In genomic region chr15:82538961-82539689, GRCh38 we compare ENCODE assay signal across 8 cellular contexts. TPM values are rescaled to one million over a fixed set of nuclear protein-coding genes. Genes with fewer than 3 reads are reported as not detected.
DNase-seq lines count a peak whose midpoint lies in the region; ATAC-seq, FAIRE-seq and TF ChIP-seq lines count a peak whose summit lies in the region.

No MANE protein-coding gene starts in this region.

- H3K9me3 ChIP-seq in HepG2 (ENCODE audit: low read length): no peaks in the 10 kb centered on the region
- H3K9me3 ChIP-seq in thoracic aorta: no peaks in the 10 kb centered on the region

- intact Hi-C loops in activated CD4-positive, alpha-beta T cell treated with anti-CD3 and anti-CD28 coated beads, Interleukin-2, amount 10 ng/mL, durations not matched to agents 24 days and 14 days (cut with micrococcal nuclease): loop anchor here (5.0 kb wide), 1 partner anchor 528 kb away; the partner anchor contains the start of gene BTBD1
- intact Hi-C loops in HepG2 (cut with micrococcal nuclease; ENCODE audit: unreplicated experiment): no loop called here

- H4K20me1 ChIP-seq in HepG2 (ENCODE audit: insufficient read depth, low read length): peaks cover 44% of the 10 kb centered on the region

- H3K27me3 Mint-ChIP-seq in activated CD4-positive, alpha-beta T cell treated with anti-CD3 and anti-CD28 coated beads, Interleukin-2, amount 10 ng/mL, durations not matched to agents 24 days and 14 days: peaks cover 5% of the 10 kb centered on the region

- peaks cover 26% of the 10 kb centered on the region for H3K79me2 ChIP-seq in HepG2 (ENCODE audit: insufficient read depth, low read length)

- H3K36me3 ChIP-seq in HepG2 (replicated peaks in 1 of 2; ENCODE audit: control insufficient read depth in 1 of 2, insufficient read depth in 2 of 2, low read length in 2 of 2) (peaks cover 14 to 44% of the 10 kb centered on the region in 2 experiments), thoracic aorta (peaks cover 27% of the 10 kb centered on the region)

- H3K27ac Mint-ChIP-seq in activated CD4-positive, alpha-beta T cell treated with anti-CD3 and anti-CD28 coated beads, Interleukin-2, amount 10 ng/mL, durations not matched to agents 24 days and 14 days: peak overlapping the region; percentile 92

- DNase-seq in activated CD4-positive, alpha-beta T cell treated with anti-CD3 and anti-CD28 coated beads, Interleukin-2, amount 10 ng/mL, durations not matched to agents 24 days and 14 days: peak; percentile 61
- no peak for DNase-seq in activated CD4-positive, alpha-beta T cell treated with anti-CD3 and anti-CD28 coated beads for 1 hour
- DNase-seq in amniotic epithelial cell (ENCODE audit: low read depth) (peak; percentile 48), HepG2 (ENCODE audit: low spot score) (peak; percentile 29), thoracic aorta (ENCODE audit: low spot score) (no peak), anterior cingulate cortex (lab: John Stamatoyannopoulos, UW) (no peak), NCI-H524 treated with DMSO at 0.1 percent for 48 hours (lab: John Stamatoyannopoulos, UW) (no peak)

- H3K4me3 Mint-ChIP-seq in activated CD4-positive, alpha-beta T cell treated with anti-CD3 and anti-CD28 coated beads, Interleukin-2, amount 10 ng/mL, durations not matched to agents 24 days and 14 days: peak overlapping the region; percentile 86

- no peak for TF ChIP-seq RAD21 in HepG2 (CRISPR knock-in tag; IDR thresholded peaks at IDR 0.05)

- WGBS in HepG2 (ENCODE audit: low lambda C conversion rate): 11% methylated on average over 28 of the region's 28 CpGs

- H3K27ac ChIP-seq in HepG2 (ENCODE audit: extremely low read length, insufficient read depth, low read length) (peak overlapping the region; percentile 90), thoracic aorta (peak overlapping the region; percentile 89 to 95)

- H3K4me3 ChIP-seq in HepG2 (replicated peaks in 1 of 3; ENCODE audit: insufficient read depth in 1 of 3, low read depth in 2 of 3, low read length in 3 of 3): peak overlapping the region; percentile 98 to 100 (median 98)
- peak overlapping the region; percentile 84 for H3K4me3 ChIP-seq in thoracic aorta

- H3K4me2 ChIP-seq in HepG2 (ENCODE audit: low read depth, low read length): peak overlapping the region; percentile 85

- H3K27me3 ChIP-seq in HepG2 (ENCODE audit: control insufficient read depth in 1 of 2, insufficient read depth in 2 of 2, low read length in 2 of 2) (peaks cover 0 to 3% of the 10 kb centered on the region in 2 experiments; a peak in 1 of 5 replicates), thoracic aorta (replicated peaks; ENCODE audit: insufficient read depth) (no peaks in the 10 kb centered on the region)

- CTCF ChIA-PET in HepG2 (lab: Yijun Ruan, JAX; ENCODE audit: low intra/inter-chr PET ratio, low total read pairs): interaction anchor here (1.2 kb wide), 1 partner anchor 8 kb away, joined by 4 read pairs; no protein-coding TSS in a partner anchor

- peaks cover 61% of the 10 kb centered on the region for H3K36me3 Mint-ChIP-seq in activated CD4-positive, alpha-beta T cell treated with anti-CD3 and anti-CD28 coated beads, Interleukin-2, amount 10 ng/mL, durations not matched to agents 24 days and 14 days (ENCODE audit: low read depth)

- H3K4me1 ChIP-seq in HepG2 (ENCODE audit: insufficient read depth, low read length): peaks cover 41% of the 10 kb centered on the region
- H3K4me1 ChIP-seq in thoracic aorta (ENCODE audit: control insufficient read depth in 1 of 2, low read depth in 2 of 2): peaks cover 7 to 17% of the 10 kb centered on the region in 2 donors

- no peak for TF ChIP-seq EP300 in HepG2 (IDR thresholded peaks at IDR 0.05; ENCODE audit: low read depth in 2 of 2, low read length in 2 of 2)
- no peak for TF ChIP-seq EP300 in HepG2 (CRISPR knock-in tag; IDR thresholded peaks at IDR 0.05; ENCODE audit: borderline replicate concordance)

- POLR2A ChIA-PET in HepG2 (lab: Yijun Ruan, JAX): interaction anchor here (0.9 to 2.6 kb wide), 6 partner anchors 8 to 528 kb away, joined by 3 to 25 read pairs (median 5); partner anchors contain the start of gene BTBD1

- ATAC-seq in HepG2: no peak
- no peak for ATAC-seq in thoracic aorta (ENCODE audit: insufficient number of reproducible peaks, low FRiP score, low read depth)
- ATAC-seq in GM19023 (IDR thresholded peaks at IDR 0.05; ENCODE audit: unreplicated experiment): no peak

- no peak overlapping the region for H2AFZ ChIP-seq in HepG2 (ENCODE audit: low read length)

- no peak for TF ChIP-seq POLR2A in HepG2 (IDR thresholded peaks at IDR 0.05; ENCODE audit: insufficient read depth in 1 of 2, low read depth in 2 of 2, low read length in 2 of 2)

- H3K4me1 Mint-ChIP-seq in activated CD4-positive, alpha-beta T cell treated with anti-CD3 and anti-CD28 coated beads, Interleukin-2, amount 10 ng/mL, durations not matched to agents 24 days and 14 days: peaks cover 34% of the 10 kb centered on the region

- in situ Hi-C loops in HepG2 (cut with HindIII; ENCODE audit: extremely low pct_ligation_motif_present, low pct_unique_long_range_greater_than_20kb): no loop called here

- FAIRE-seq in HepG2 (lab: Jason Lieb, UNC): peak; percentile 40

- H3K9ac ChIP-seq in HepG2 (ENCODE audit: insufficient read depth, low read depth, low read length): peak overlapping the region; percentile 100

- no peaks in the 10 kb centered on the region for H3K9me3 Mint-ChIP-seq in activated CD4-positive, alpha-beta T cell treated with anti-CD3 and anti-CD28 coated beads, Interleukin-2, amount 10 ng/mL, durations not matched to agents 24 days and 14 days

- TF ChIP-seq CTCF in HepG2 (CRISPR knock-in tag; IDR thresholded peaks at IDR 0.05) (no peak), thoracic aorta (IDR thresholded peaks at IDR 0.05) (no peak)

- BruUV-seq in HepG2 (replicated peaks; lab: Mats Ljungman, UMichigan): TSS peak; percentile 62

TF ChIP-seq in HepG2, 621 proteins besides CTCF, POLR2A, EP300 and RAD21:
- no peak for TF ChIP-seq ZFYVE20 (CRISPR knock-in tag; IDR thresholded peaks at IDR 0.05; ENCODE audit: borderline replicate concordance, low read depth)
- peak; percentile 7; the same call in 1 of the 2 replicates for TF ChIP-seq ZFP36L1 (CRISPR knock-in tag; IDR thresholded peaks at IDR 0.05)
- TF ChIP-seq ZNF460 (CRISPR knock-in tag; IDR thresholded peaks at IDR 0.05; ENCODE audit: borderline replicate concordance): peak; percentile 16; the same call in 1 of the 2 replicates
- peak; percentile 13; the same call in 1 of the 2 replicates for TF ChIP-seq RBFOX2 (IDR thresholded peaks at IDR 0.05; ENCODE audit: low read depth, low read length)

RNA-seq across cellular contexts. Expression of gene RPS17, which starts 1.1 kb away (rescaled TPM):
- total RNA-seq in activated CD4-positive, alpha-beta T cell treated with anti-CD3 and anti-CD28 coated beads, Interleukin-2, amount 10 ng/mL, durations not matched to agents 24 days and 14 days: 2,675 and 2,728 TPM in 2 replicates
- 2,570 and 3,054 TPM in 2 replicates for total RNA-seq in HepG2 (2016; rRNA removed; fragmentation: Illumina TruSeq; extraction: Trizol)
- 4,994 and 5,490 TPM in 2 replicates for total RNA-seq in HepG2 (2016; cell fraction: cytosol; rRNA removed; fragmentation: Illumina TruSeq; extraction: Trizol; ENCODE audit: low read depth)
- total RNA-seq in HepG2 (2016; cell fraction: insoluble cytoplasmic fraction; rRNA removed; fragmentation: Illumina TruSeq; extraction: Trizol): 2,663 and 3,313 TPM in 2 replicates
- 7,031 and 7,209 TPM in 2 replicates for total RNA-seq in HepG2 (2016; cell fraction: membrane; rRNA removed; fragmentation: Illumina TruSeq; extraction: Trizol)
- 929 and 985 TPM in 2 replicates for total RNA-seq in HepG2 (2016; cell fraction: nucleus; rRNA removed; fragmentation: Illumina TruSeq; extraction: Trizol)
- 4,585 and 5,021 TPM in 2 replicates for polyA plus RNA-seq in HepG2 (2011; rRNA removed)
- 5,951 and 6,864 TPM in 2 replicates for polyA plus RNA-seq in HepG2 (2011; cell fraction: cytosol; rRNA removed)
- polyA plus RNA-seq in HepG2 (2011; cell fraction: nucleus; rRNA removed): 896 and 981 TPM in 2 replicates
- polyA plus RNA-seq in HepG2 (2012): 4,134 and 4,528 TPM in 2 replicates
- 6,185 and 6,219 TPM in 2 replicates for polyA plus RNA-seq in HepG2 (2016; cell fraction: cytosol; fragmentation: Illumina TruSeq; extraction: Trizol; ENCODE audit: low read depth)
- 3,184 and 3,595 TPM in 2 replicates for polyA plus RNA-seq in HepG2 (2016; cell fraction: insoluble cytoplasmic fraction; fragmentation: Illumina TruSeq; extraction: Trizol; ENCODE audit: low read depth)
- polyA plus RNA-seq in HepG2 (2016; cell fraction: membrane; fragmentation: Illumina TruSeq; extraction: Trizol; ENCODE audit: low read depth): 6,729 and 7,315 TPM in 2 replicates
- polyA plus RNA-seq in HepG2 (2016; cell fraction: nucleus; fragmentation: Illumina TruSeq; extraction: Trizol; ENCODE audit: insufficient read depth, low read depth): 1,646 and 1,776 TPM in 2 replicates
- 329 and 1,099 TPM in 2 replicates for polyA minus RNA-seq in HepG2 (2011; rRNA and poly(A)+ RNA removed; ENCODE audit: low replicate concordance)
- polyA minus RNA-seq in HepG2 (2011; cell fraction: cytosol; rRNA and poly(A)+ RNA removed): 571 and 625 TPM in 2 replicates
- polyA minus RNA-seq in HepG2 (2011; cell fraction: nucleus; rRNA and poly(A)+ RNA removed): 313 and 389 TPM in 2 replicates
- 1,000 to 10,000 TPM in 1 of 2 donors, 100 to 1,000 TPM in 1; 887 to 1,033 TPM for total RNA-seq in thoracic aorta

Comparison
In these comparisons a context has a peak if more than half of its experiments do, and no peak if none do; other contexts are left out.
1. DNase-seq: peak in activated CD4-positive, alpha-beta T cell treated with anti-CD3 and anti-CD28 coated beads, Interleukin-2, amount 10 ng/mL, durations not matched to agents 24 days and 14 days (single experiment), amniotic epithelial cell (single experiment) and HepG2 (single experiment); none in activated CD4-positive, alpha-beta T cell treated with anti-CD3 and anti-CD28 coated beads for 1 hour (single experiment), thoracic aorta (single experiment), anterior cingulate cortex (0 of 58) and NCI-H524 treated with DMSO at 0.1 percent for 48 hours (single experiment).